1 cellular context compared by ENCODE assay signal in genomic region chr6:56959094-56959493, GRCh38.
TF ChIP-seq lines count a peak whose summit lies in the region.

No MANE protein-coding gene starts in this region.

TF ChIP-seq in HCT116, 20 proteins besides CTCF, POLR2A, EP300 and RAD21 (continued from another document):
- TF ChIP-seq REST (IDR thresholded peaks at IDR 0.05; ENCODE audit: low read depth): no peak
- TF ChIP-seq CEBPB (IDR thresholded peaks at IDR 0.05; ENCODE audit: low read depth): no peak
- TF ChIP-seq CBX3 (IDR thresholded peaks at IDR 0.05; ENCODE audit: low read depth): no peak
- TF ChIP-seq EGR1 (IDR thresholded peaks at IDR 0.05; ENCODE audit: low read depth): no peak
- TF ChIP-seq MAX (IDR thresholded peaks at IDR 0.05): no peak
- no peak for TF ChIP-seq POLR2AphosphoS5 (IDR thresholded peaks at IDR 0.05; ENCODE audit: low read depth, low read length)
- TF ChIP-seq SIN3A (IDR thresholded peaks at IDR 0.05; ENCODE audit: low read depth): no peak
- TF ChIP-seq EZH2 (IDR thresholded peaks at IDR 0.05): no peak
- TF ChIP-seq ZFX (IDR thresholded peaks at IDR 0.05): no peak
- TF ChIP-seq ZBTB33 (IDR thresholded peaks at IDR 0.05; ENCODE audit: extremely low read depth, insufficient replicate concordance, low read length): no peak
TF ChIP-seq in HCT116: peak in this region for 0.
